1 cellular context compared by ENCODE assay signal in the genomic region with DNA sequence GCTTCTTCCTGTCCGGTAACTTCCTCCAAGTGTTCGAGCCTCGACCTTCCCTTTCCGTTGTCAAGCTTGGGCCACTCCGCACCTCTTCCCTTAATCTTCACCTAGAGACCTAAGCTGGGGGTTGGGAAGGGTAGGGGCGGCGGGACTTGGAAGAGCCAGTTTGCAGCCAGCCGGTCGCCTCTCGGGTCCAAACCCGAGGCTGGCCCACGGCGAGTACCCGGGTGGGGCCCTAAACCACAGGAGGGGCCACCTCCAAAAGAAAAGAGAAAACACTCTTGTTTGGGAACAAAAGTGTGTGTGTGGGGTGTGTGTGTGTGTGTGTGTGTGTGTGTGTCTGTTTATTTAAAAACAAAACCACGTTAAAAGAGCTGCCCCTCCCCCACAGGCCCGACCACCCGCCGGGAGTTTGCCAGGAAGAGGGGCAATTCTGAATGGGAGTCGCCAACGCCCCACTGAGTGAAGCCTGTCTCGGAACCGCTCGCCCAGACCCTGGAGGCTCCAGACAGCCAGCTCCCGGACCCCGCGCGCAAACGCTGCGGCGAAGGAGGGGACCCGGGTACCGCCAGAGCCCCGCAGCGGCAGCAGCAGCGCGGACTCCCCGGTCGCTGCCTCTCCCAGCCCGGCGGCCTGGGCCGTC.
TF ChIP-seq lines count a peak whose summit lies in the region.

No MANE protein-coding gene starts in this region.

TF ChIP-seq in HepG2, 621 proteins besides CTCF, POLR2A, EP300 and RAD21 (continued from another document and continues in another):
- TF ChIP-seq, protein P1, sequence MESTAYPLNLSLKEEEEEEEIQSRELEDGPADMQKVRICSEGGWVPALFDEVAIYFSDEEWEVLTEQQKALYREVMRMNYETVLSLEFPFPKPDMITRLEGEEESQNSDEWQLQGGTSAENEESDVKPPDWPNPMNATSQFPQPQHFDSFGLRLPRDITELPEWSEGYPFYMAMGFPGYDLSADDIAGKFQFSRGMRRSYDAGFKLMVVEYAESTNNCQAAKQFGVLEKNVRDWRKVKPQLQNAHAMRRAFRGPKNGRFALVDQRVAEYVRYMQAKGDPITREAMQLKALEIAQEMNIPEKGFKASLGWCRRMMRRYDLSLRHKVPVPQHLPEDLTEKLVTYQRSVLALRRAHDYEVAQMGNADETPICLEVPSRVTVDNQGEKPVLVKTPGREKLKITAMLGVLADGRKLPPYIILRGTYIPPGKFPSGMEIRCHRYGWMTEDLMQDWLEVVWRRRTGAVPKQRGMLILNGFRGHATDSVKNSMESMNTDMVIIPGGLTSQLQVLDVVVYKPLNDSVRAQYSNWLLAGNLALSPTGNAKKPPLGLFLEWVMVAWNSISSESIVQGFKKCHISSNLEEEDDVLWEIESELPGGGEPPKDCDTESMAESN (CRISPR knock-in tag; conservative IDR thresholded peaks at IDR 0.05), result no peak; the same call in none of the 2 replicates
- TF ChIP-seq BCL6 (CRISPR knock-in tag; IDR thresholded peaks at IDR 0.05) (no peak), ESRRA (CRISPR knock-in tag; IDR thresholded peaks at IDR 0.05; ENCODE audit: low read depth) (no peak), ZNF841 (CRISPR knock-in tag; IDR thresholded peaks at IDR 0.05; ENCODE audit: borderline replicate concordance) (no peak), U2AF1 (optimal IDR thresholded peaks at IDR 0.05; ENCODE audit: low read depth, low read length) (no peak), ETV6 (CRISPR knock-in tag; conservative IDR thresholded peaks at IDR 0.05) (no peak), MXI1 (IDR thresholded peaks at IDR 0.05; ENCODE audit: borderline replicate concordance, low read depth, low read length) (no peak), ZNF644 (CRISPR knock-in tag; IDR thresholded peaks at IDR 0.05; ENCODE audit: low read depth) (no peak), JARID2 (CRISPR knock-in tag; IDR thresholded peaks at IDR 0.05; ENCODE audit: insufficient replicate concordance) (no peak), ZNF432 (CRISPR knock-in tag; IDR thresholded peaks at IDR 0.05; ENCODE audit: borderline replicate concordance) (no peak), SIX1 (CRISPR knock-in tag; IDR thresholded peaks at IDR 0.05; ENCODE audit: borderline replicate concordance) (no peak), FOXA1 (IDR thresholded peaks at IDR 0.05) (no peak), FOXA1 (CRISPR knock-in tag; IDR thresholded peaks at IDR 0.05) (no peak), ETV5 (CRISPR knock-in tag; IDR thresholded peaks at IDR 0.05; ENCODE audit: borderline replicate concordance) (no peak), ZNF616 (CRISPR knock-in tag; IDR thresholded peaks at IDR 0.05; ENCODE audit: low read depth) (no peak), RBM39 (IDR thresholded peaks at IDR 0.05; ENCODE audit: low read depth, low read length, poor library complexity, severe bottlenecking) (no peak), ZMYM2 (CRISPR knock-in tag; IDR thresholded peaks at IDR 0.05) (0 out of 2 replicates have a peak, but pooled peaks have one; percentile 11), ZNF782 (CRISPR knock-in tag; IDR thresholded peaks at IDR 0.05; ENCODE audit: borderline replicate concordance) (no peak), ZNF577 (CRISPR knock-in tag; IDR thresholded peaks at IDR 0.05; ENCODE audit: borderline replicate concordance, low read depth) (no peak), ZNF703 (CRISPR knock-in tag; IDR thresholded peaks at IDR 0.05; ENCODE audit: borderline replicate concordance) (0 out of 2 replicates have a peak, but pooled peaks have one; percentile 80), ZFP36 (IDR thresholded peaks at IDR 0.05; ENCODE audit: borderline replicate concordance, low read depth, low read length, partially characterized antibody) (no peak), SMAD1 (CRISPR knock-in tag; IDR thresholded peaks at IDR 0.05; ENCODE audit: borderline replicate concordance, low read depth) (no peak), ZFP62 (CRISPR knock-in tag; IDR thresholded peaks at IDR 0.05) (no peak), ATF7-NPFF (CRISPR knock-in tag; IDR thresholded peaks at IDR 0.05; ENCODE audit: low read depth) (no peak), ZNF839 (CRISPR knock-in tag; IDR thresholded peaks at IDR 0.05; ENCODE audit: borderline replicate concordance) (no peak), NFIC (IDR thresholded peaks at IDR 0.05; ENCODE audit: low read length) (no peak)
- TF ChIP-seq, protein P2, sequence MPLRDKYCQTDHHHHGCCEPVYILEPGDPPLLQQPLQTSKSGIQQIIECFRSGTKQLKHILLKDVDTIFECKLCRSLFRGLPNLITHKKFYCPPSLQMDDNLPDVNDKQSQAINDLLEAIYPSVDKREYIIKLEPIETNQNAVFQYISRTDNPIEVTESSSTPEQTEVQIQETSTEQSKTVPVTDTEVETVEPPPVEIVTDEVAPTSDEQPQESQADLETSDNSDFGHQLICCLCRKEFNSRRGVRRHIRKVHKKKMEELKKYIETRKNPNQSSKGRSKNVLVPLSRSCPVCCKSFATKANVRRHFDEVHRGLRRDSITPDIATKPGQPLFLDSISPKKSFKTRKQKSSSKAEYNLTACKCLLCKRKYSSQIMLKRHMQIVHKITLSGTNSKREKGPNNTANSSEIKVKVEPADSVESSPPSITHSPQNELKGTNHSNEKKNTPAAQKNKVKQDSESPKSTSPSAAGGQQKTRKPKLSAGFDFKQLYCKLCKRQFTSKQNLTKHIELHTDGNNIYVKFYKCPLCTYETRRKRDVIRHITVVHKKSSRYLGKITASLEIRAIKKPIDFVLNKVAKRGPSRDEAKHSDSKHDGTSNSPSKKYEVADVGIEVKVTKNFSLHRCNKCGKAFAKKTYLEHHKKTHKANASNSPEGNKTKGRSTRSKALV (CRISPR knock-in tag; IDR thresholded peaks at IDR 0.05), result no peak
- TF ChIP-seq, protein P3, sequence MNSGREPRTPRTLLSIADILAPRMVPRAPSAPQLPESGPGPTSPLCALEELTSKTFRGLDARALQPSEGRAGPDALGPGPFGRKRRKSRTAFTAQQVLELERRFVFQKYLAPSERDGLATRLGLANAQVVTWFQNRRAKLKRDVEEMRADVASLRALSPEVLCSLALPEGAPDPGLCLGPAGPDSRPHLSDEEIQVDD (CRISPR knock-in tag; IDR thresholded peaks at IDR 0.05; ENCODE audit: borderline replicate concordance), result no peak
- TF ChIP-seq, protein P4, sequence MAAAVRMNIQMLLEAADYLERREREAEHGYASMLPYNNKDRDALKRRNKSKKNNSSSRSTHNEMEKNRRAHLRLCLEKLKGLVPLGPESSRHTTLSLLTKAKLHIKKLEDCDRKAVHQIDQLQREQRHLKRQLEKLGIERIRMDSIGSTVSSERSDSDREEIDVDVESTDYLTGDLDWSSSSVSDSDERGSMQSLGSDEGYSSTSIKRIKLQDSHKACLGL (CRISPR knock-in tag; IDR thresholded peaks at IDR 0.05), result no peak; the same call in none of the 2 replicates
- TF ChIP-seq, protein P5, sequence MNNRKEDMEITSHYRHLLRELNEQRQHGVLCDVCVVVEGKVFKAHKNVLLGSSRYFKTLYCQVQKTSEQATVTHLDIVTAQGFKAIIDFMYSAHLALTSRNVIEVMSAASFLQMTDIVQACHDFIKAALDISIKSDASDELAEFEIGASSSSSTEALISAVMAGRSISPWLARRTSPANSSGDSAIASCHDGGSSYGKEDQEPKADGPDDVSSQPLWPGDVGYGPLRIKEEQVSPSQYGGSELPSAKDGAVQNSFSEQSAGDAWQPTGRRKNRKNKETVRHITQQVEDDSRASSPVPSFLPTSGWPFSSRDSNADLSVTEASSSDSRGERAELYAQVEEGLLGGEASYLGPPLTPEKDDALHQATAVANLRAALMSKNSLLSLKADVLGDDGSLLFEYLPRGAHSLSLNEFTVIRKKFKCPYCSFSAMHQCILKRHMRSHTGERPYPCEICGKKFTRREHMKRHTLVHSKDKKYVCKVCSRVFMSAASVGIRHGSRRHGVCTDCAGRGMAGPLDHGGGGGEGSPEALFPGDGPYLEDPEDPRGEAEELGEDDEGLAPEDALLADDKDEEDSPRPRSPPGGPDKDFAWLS (CRISPR knock-in tag; IDR thresholded peaks at IDR 0.05; ENCODE audit: borderline replicate concordance), result no peak
- TF ChIP-seq, protein P6, sequence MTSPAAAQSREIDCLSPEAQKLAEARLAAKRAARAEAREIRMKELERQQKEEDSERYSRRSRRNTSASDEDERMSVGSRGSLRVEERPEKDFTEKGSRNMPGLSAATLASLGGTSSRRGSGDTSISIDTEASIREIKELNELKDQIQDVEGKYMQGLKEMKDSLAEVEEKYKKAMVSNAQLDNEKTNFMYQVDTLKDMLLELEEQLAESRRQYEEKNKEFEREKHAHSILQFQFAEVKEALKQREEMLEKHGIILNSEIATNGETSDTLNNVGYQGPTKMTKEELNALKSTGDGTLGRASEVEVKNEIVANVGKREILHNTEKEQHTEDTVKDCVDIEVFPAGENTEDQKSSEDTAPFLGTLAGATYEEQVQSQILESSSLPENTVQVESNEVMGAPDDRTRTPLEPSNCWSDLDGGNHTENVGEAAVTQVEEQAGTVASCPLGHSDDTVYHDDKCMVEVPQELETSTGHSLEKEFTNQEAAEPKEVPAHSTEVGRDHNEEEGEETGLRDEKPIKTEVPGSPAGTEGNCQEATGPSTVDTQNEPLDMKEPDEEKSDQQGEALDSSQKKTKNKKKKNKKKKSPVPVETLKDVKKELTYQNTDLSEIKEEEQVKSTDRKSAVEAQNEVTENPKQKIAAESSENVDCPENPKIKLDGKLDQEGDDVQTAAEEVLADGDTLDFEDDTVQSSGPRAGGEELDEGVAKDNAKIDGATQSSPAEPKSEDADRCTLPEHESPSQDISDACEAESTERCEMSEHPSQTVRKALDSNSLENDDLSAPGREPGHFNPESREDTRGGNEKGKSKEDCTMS (CRISPR knock-in tag; conservative IDR thresholded peaks at IDR 0.05), result no peak
- TF ChIP-seq, protein P7, sequence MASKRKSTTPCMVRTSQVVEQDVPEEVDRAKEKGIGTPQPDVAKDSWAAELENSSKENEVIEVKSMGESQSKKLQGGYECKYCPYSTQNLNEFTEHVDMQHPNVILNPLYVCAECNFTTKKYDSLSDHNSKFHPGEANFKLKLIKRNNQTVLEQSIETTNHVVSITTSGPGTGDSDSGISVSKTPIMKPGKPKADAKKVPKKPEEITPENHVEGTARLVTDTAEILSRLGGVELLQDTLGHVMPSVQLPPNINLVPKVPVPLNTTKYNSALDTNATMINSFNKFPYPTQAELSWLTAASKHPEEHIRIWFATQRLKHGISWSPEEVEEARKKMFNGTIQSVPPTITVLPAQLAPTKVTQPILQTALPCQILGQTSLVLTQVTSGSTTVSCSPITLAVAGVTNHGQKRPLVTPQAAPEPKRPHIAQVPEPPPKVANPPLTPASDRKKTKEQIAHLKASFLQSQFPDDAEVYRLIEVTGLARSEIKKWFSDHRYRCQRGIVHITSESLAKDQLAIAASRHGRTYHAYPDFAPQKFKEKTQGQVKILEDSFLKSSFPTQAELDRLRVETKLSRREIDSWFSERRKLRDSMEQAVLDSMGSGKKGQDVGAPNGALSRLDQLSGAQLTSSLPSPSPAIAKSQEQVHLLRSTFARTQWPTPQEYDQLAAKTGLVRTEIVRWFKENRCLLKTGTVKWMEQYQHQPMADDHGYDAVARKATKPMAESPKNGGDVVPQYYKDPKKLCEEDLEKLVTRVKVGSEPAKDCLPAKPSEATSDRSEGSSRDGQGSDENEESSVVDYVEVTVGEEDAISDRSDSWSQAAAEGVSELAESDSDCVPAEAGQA (IDR thresholded peaks at IDR 0.05; ENCODE audit: low read depth), result no peak
- TF ChIP-seq, protein P7 (CRISPR knock-in tag; IDR thresholded peaks at IDR 0.05; ENCODE audit: borderline replicate concordance), result no peak
- TF ChIP-seq, protein P8, sequence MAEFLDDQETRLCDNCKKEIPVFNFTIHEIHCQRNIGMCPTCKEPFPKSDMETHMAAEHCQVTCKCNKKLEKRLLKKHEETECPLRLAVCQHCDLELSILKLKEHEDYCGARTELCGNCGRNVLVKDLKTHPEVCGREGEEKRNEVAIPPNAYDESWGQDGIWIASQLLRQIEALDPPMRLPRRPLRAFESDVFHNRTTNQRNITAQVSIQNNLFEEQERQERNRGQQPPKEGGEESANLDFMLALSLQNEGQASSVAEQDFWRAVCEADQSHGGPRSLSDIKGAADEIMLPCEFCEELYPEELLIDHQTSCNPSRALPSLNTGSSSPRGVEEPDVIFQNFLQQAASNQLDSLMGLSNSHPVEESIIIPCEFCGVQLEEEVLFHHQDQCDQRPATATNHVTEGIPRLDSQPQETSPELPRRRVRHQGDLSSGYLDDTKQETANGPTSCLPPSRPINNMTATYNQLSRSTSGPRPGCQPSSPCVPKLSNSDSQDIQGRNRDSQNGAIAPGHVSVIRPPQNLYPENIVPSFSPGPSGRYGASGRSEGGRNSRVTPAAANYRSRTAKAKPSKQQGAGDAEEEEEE (CRISPR knock-in tag; IDR thresholded peaks at IDR 0.05; ENCODE audit: borderline replicate concordance), result no peak
- TF ChIP-seq, protein P9, sequence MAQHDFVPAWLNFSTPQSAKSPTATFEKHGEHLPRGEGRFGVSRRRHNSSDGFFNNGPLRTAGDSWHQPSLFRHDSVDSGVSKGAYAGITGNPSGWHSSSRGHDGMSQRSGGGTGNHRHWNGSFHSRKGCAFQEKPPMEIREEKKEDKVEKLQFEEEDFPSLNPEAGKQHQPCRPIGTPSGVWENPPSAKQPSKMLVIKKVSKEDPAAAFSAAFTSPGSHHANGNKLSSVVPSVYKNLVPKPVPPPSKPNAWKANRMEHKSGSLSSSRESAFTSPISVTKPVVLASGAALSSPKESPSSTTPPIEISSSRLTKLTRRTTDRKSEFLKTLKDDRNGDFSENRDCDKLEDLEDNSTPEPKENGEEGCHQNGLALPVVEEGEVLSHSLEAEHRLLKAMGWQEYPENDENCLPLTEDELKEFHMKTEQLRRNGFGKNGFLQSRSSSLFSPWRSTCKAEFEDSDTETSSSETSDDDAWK (CRISPR knock-in tag; IDR thresholded peaks at IDR 0.05), result no peak
- TF ChIP-seq, protein P10, sequence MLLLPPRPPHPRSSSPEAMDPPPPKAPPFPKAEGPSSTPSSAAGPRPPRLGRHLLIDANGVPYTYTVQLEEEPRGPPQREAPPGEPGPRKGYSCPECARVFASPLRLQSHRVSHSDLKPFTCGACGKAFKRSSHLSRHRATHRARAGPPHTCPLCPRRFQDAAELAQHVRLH (CRISPR knock-in tag; IDR thresholded peaks at IDR 0.05; ENCODE audit: borderline replicate concordance, low read depth), result no peak
